In genomic region chr15:50003786-50004334, GRCh38 we compare ENCODE assay signal across 8 cellular contexts.
DNase-seq lines count a peak whose midpoint lies in the region; ATAC-seq and TF ChIP-seq lines count a peak whose summit lies in the region.

No MANE protein-coding gene starts in this region.

- H2BK15ac ChIP-seq in mesenchymal stem cell (ENCODE audit: low read depth, poor library complexity, severe bottlenecking), result no peak overlapping the region

- WGBS in mesenchymal stem cell, result 33% methylated on average over 13 of the region's 13 CpGs

- H3K9ac ChIP-seq in mesenchymal stem cell (ENCODE audit: low read length), result peak overlapping the region; percentile 78

- H3K27ac ChIP-seq in mesenchymal stem cell (ENCODE audit: low read length, poor library complexity, severe bottlenecking), result no peak overlapping the region

- H3K9me3 ChIP-seq in mesenchymal stem cell (ENCODE audit: control insufficient read depth, low read length), result peaks cover 7% of the 10 kb centered on the region

- H4K8ac ChIP-seq in mesenchymal stem cell (ENCODE audit: low read length), result peak overlapping the region; percentile 89

- H3K36me3 Mint-ChIP-seq in effector memory CD8-positive, alpha-beta T cell (ENCODE audit: insufficient read depth), result no peaks in the 10 kb centered on the region

- H3K27me3 ChIP-seq in BJ (ENCODE audit: control insufficient read depth, insufficient read depth, low read length) (no peaks in the 10 kb centered on the region), mesenchymal stem cell (ENCODE audit: control insufficient read depth in 1 of 2, insufficient read depth in 1 of 2, low read length in 2 of 2) (no peaks in the 10 kb centered on the region)

- peaks cover 7 to 8% of the 10 kb centered on the region in 2 donors for H3K4me1 Mint-ChIP-seq in effector memory CD8-positive, alpha-beta T cell (ENCODE audit: low read depth in 2 of 2)

- no peaks in the 10 kb centered on the region for H3K27me3 Mint-ChIP-seq in effector memory CD8-positive, alpha-beta T cell

- peak; percentile 23 for DNase-seq in BJ (ENCODE audit: low read depth)
- DNase-seq in NCI-H524 treated with DMSO at 0.1 percent for 48 hours (lab: John Stamatoyannopoulos, UW), result peak; percentile 40
- peak; percentile 67 to 74 for DNase-seq in activated CD4-positive, alpha-beta T cell treated with anti-CD3 and anti-CD28 coated beads, Interleukin-2, amount 50 U/mL, for 48 hours
- DNase-seq in effector memory CD8-positive, alpha-beta T cell, result peak; percentile 56 to 63 (median 60)
- peak; percentile 89 for DNase-seq in mesenchymal stem cell
- DNase-seq in stimulated activated CD8-positive, alpha-beta memory T cell treated with anti-CD3 and anti-CD28 coated beads, Interleukin-15, amount 100 ng/mL, for 48 hours (ENCODE audit: low read depth in 2 of 2), result peak; percentile 40

- peak overlapping the region; percentile 91 for H2AFZ ChIP-seq in mesenchymal stem cell (ENCODE audit: low read depth, low read length)

- peak overlapping the region; percentile 44 to 100 for H2BK12ac ChIP-seq in mesenchymal stem cell (ENCODE audit: low read length in 2 of 2)

- H3K4me3 ChIP-seq in BJ (ENCODE audit: low read depth, low read length), result no peak overlapping the region
- H3K4me3 ChIP-seq in mesenchymal stem cell (ENCODE audit: insufficient read depth in 1 of 2, low read depth in 1 of 2, low read length in 2 of 2), result no peak overlapping the region

- H3K79me1 ChIP-seq in mesenchymal stem cell (replicated peaks; ENCODE audit: low read length, poor library complexity, severe bottlenecking), result no peaks in the 10 kb centered on the region

- H2BK5ac ChIP-seq in mesenchymal stem cell (ENCODE audit: low read depth, low read length, poor library complexity, severe bottlenecking), result no peak overlapping the region

- TF ChIP-seq CTCF in BJ (IDR thresholded peaks at IDR 0.05; ENCODE audit: insufficient read depth, low read depth, low read length), result peak; percentile 87

- peaks cover 2% of the 10 kb centered on the region for H3K4me1 ChIP-seq in mesenchymal stem cell (ENCODE audit: control insufficient read depth, insufficient read depth, low read depth, low read length)

- no peaks in the 10 kb centered on the region for H3K9me3 Mint-ChIP-seq in effector memory CD8-positive, alpha-beta T cell

- ATAC-seq in GM19328 (IDR thresholded peaks at IDR 0.05; ENCODE audit: unreplicated experiment) (peak; percentile 99), HG03439 (IDR thresholded peaks at IDR 0.05; ENCODE audit: unreplicated experiment) (peak; percentile 96)
- peak; percentile 99 for ATAC-seq in effector memory CD8-positive, alpha-beta T cell (replicated peaks)

- no peak overlapping the region for H2AK5ac ChIP-seq in mesenchymal stem cell (ENCODE audit: low read length, severe bottlenecking)

- H2BK120ac ChIP-seq in mesenchymal stem cell (ENCODE audit: low read depth, low read length), result no peak overlapping the region

- H3K14ac ChIP-seq in mesenchymal stem cell (ENCODE audit: low read length in 2 of 2), result peak overlapping the region in 1 of 2 experiments; percentile 96

- H3K4me3 Mint-ChIP-seq in effector memory CD8-positive, alpha-beta T cell, result peak overlapping the region in 1 of 2 donors; percentile 40

- peak overlapping the region in 1 of 2 experiments; percentile 93 for H3K4ac ChIP-seq in mesenchymal stem cell (ENCODE audit: low read depth in 1 of 2, low read length in 2 of 2)

- H3K23ac ChIP-seq in mesenchymal stem cell (ENCODE audit: low read length in 2 of 2), result no peak overlapping the region

- peak overlapping the region; percentile 48 to 89 for H3K27ac Mint-ChIP-seq in effector memory CD8-positive, alpha-beta T cell

- H4K91ac ChIP-seq in mesenchymal stem cell (ENCODE audit: low read length), result peak overlapping the region; percentile 58

- no peak overlapping the region for H3K4me2 ChIP-seq in mesenchymal stem cell (ENCODE audit: low read length, poor library complexity, severe bottlenecking)

- no peaks in the 10 kb centered on the region for H3K36me3 ChIP-seq in BJ (ENCODE audit: control insufficient read depth, insufficient read depth, low read length)
- H3K36me3 ChIP-seq in mesenchymal stem cell (ENCODE audit: control insufficient read depth in 1 of 2, insufficient read depth in 2 of 2, low read depth in 1 of 2, low read length in 2 of 2), result no peaks in the 10 kb centered on the region

- CTCF ChIA-PET in BJ (lab: Yijun Ruan, JAX), result interaction anchor here (0.7 to 2.9 kb wide), 24 partner anchors 10 to 808 kb away, joined by 3 to 33 read pairs (median 6); partner anchors contain the start of gene FGF7

- POLR2A ChIA-PET in BJ (lab: Charles Lee), result interaction anchor here (0.5 to 1.3 kb wide), 2 partner anchors 100 to 383 kb away, joined by 3 to 7 read pairs; partner anchors contain the start of genes DTWD1 and FAM227B

- H3K18ac ChIP-seq in mesenchymal stem cell (ENCODE audit: low read depth in 1 of 2, low read length in 2 of 2), result peak overlapping the region in 1 of 2 experiments; percentile 96

Comparison
In these comparisons a context has a peak if more than half of its experiments do, and no peak if none do; other contexts are left out.
1. DNase-seq: peak in every context shown above with its lines; median percentile 89 in mesenchymal stem cell; 70 in activated CD4-positive, alpha-beta T cell treated with anti-CD3 and anti-CD28 coated beads, Interleukin-2, amount 50 U/mL, for 48 hours; 60 in effector memory CD8-positive, alpha-beta T cell; 40 in NCI-H524 treated with DMSO at 0.1 percent for 48 hours; 40 in stimulated activated CD8-positive, alpha-beta memory T cell treated with anti-CD3 and anti-CD28 coated beads, Interleukin-15, amount 100 ng/mL, for 48 hours; 23 in BJ.